3 cellular contexts compared by ENCODE assay signal in the genomic region with DNA sequence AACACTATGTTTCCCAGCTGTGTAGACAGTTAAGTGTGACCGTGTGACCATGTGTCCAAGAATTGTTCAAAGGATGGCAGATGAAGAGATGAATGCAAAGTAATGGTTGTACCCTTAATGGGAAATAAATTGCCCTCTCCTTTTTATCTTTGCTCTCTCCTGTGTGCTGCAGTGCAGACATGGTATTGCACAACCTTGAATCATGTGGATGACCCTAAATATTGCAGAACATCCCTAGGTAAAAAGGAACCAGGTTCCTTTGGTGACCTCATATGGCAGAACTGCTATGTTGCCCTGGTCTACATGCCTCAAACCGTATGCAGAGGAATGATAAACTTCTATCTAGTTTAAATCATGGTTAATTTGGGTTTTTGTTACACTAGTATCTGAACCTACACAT.
TF ChIP-seq lines count a peak whose summit lies in the region.

No MANE protein-coding gene starts in this region.

TF ChIP-seq in IMR-90, 13 proteins besides CTCF, POLR2A, EP300 and RAD21:
- no peak for TF ChIP-seq CHD1 (IDR thresholded peaks at IDR 0.05; ENCODE audit: low read depth, low read length)
- TF ChIP-seq FOS (IDR thresholded peaks at IDR 0.05; ENCODE audit: low read depth, low read length), result no peak
- TF ChIP-seq MXI1 (IDR thresholded peaks at IDR 0.05; ENCODE audit: borderline replicate concordance, low read depth, low read length), result no peak
- TF ChIP-seq CEBPB (IDR thresholded peaks at IDR 0.05; ENCODE audit: low read depth, low read length), result peak; percentile 54
- no peak for TF ChIP-seq RFX5 (IDR thresholded peaks at IDR 0.05; ENCODE audit: low read depth, low read length)
- TF ChIP-seq, protein P1, sequence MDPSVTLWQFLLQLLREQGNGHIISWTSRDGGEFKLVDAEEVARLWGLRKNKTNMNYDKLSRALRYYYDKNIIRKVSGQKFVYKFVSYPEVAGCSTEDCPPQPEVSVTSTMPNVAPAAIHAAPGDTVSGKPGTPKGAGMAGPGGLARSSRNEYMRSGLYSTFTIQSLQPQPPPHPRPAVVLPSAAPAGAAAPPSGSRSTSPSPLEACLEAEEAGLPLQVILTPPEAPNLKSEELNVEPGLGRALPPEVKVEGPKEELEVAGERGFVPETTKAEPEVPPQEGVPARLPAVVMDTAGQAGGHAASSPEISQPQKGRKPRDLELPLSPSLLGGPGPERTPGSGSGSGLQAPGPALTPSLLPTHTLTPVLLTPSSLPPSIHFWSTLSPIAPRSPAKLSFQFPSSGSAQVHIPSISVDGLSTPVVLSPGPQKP (IDR thresholded peaks at IDR 0.05; ENCODE audit: borderline replicate concordance, low read depth, low read length), result no peak

TF ChIP-seq in H1, 55 proteins besides CTCF, POLR2A, EP300 and RAD21:
- TF ChIP-seq, protein P2, sequence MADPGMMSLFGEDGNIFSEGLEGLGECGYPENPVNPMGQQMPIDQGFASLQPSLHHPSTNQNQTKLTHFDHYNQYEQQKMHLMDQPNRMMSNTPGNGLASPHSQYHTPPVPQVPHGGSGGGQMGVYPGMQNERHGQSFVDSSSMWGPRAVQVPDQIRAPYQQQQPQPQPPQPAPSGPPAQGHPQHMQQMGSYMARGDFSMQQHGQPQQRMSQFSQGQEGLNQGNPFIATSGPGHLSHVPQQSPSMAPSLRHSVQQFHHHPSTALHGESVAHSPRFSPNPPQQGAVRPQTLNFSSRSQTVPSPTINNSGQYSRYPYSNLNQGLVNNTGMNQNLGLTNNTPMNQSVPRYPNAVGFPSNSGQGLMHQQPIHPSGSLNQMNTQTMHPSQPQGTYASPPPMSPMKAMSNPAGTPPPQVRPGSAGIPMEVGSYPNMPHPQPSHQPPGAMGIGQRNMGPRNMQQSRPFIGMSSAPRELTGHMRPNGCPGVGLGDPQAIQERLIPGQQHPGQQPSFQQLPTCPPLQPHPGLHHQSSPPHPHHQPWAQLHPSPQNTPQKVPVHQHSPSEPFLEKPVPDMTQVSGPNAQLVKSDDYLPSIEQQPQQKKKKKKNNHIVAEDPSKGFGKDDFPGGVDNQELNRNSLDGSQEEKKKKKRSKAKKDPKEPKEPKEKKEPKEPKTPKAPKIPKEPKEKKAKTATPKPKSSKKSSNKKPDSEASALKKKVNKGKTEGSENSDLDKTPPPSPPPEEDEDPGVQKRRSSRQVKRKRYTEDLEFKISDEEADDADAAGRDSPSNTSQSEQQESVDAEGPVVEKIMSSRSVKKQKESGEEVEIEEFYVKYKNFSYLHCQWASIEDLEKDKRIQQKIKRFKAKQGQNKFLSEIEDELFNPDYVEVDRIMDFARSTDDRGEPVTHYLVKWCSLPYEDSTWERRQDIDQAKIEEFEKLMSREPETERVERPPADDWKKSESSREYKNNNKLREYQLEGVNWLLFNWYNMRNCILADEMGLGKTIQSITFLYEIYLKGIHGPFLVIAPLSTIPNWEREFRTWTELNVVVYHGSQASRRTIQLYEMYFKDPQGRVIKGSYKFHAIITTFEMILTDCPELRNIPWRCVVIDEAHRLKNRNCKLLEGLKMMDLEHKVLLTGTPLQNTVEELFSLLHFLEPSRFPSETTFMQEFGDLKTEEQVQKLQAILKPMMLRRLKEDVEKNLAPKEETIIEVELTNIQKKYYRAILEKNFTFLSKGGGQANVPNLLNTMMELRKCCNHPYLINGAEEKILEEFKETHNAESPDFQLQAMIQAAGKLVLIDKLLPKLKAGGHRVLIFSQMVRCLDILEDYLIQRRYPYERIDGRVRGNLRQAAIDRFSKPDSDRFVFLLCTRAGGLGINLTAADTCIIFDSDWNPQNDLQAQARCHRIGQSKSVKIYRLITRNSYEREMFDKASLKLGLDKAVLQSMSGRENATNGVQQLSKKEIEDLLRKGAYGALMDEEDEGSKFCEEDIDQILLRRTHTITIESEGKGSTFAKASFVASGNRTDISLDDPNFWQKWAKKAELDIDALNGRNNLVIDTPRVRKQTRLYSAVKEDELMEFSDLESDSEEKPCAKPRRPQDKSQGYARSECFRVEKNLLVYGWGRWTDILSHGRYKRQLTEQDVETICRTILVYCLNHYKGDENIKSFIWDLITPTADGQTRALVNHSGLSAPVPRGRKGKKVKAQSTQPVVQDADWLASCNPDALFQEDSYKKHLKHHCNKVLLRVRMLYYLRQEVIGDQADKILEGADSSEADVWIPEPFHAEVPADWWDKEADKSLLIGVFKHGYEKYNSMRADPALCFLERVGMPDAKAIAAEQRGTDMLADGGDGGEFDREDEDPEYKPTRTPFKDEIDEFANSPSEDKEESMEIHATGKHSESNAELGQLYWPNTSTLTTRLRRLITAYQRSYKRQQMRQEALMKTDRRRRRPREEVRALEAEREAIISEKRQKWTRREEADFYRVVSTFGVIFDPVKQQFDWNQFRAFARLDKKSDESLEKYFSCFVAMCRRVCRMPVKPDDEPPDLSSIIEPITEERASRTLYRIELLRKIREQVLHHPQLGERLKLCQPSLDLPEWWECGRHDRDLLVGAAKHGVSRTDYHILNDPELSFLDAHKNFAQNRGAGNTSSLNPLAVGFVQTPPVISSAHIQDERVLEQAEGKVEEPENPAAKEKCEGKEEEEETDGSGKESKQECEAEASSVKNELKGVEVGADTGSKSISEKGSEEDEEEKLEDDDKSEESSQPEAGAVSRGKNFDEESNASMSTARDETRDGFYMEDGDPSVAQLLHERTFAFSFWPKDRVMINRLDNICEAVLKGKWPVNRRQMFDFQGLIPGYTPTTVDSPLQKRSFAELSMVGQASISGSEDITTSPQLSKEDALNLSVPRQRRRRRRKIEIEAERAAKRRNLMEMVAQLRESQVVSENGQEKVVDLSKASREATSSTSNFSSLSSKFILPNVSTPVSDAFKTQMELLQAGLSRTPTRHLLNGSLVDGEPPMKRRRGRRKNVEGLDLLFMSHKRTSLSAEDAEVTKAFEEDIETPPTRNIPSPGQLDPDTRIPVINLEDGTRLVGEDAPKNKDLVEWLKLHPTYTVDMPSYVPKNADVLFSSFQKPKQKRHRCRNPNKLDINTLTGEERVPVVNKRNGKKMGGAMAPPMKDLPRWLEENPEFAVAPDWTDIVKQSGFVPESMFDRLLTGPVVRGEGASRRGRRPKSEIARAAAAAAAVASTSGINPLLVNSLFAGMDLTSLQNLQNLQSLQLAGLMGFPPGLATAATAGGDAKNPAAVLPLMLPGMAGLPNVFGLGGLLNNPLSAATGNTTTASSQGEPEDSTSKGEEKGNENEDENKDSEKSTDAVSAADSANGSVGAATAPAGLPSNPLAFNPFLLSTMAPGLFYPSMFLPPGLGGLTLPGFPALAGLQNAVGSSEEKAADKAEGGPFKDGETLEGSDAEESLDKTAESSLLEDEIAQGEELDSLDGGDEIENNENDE (IDR thresholded peaks at IDR 0.05; ENCODE audit: insufficient replicate concordance, low read length), result no peak
- TF ChIP-seq RBBP5 (IDR thresholded peaks at IDR 0.05; ENCODE audit: borderline replicate concordance, low read depth, low read length) (no peak), YY1 (IDR thresholded peaks at IDR 0.05; ENCODE audit: low read depth, low read length) (no peak), CEBPB (IDR thresholded peaks at IDR 0.05; ENCODE audit: low read depth, low read length) (peak; percentile 30; the same call in 1 of the 2 replicates)
TF ChIP-seq in H1: peak in this region for 1.

TF ChIP-seq in HepG2, 621 proteins besides CTCF, POLR2A, EP300 and RAD21:
- TF ChIP-seq NCOA5 (CRISPR knock-in tag; IDR thresholded peaks at IDR 0.05), result no peak
- TF ChIP-seq GLI4 (CRISPR knock-in tag; IDR thresholded peaks at IDR 0.05; ENCODE audit: borderline replicate concordance), result no peak
- TF ChIP-seq CEBPB (IDR thresholded peaks at IDR 0.05; ENCODE audit: borderline replicate concordance, low read depth, low read length), result peak; percentile 64
- no peak for TF ChIP-seq KDM3A (CRISPR knock-in tag; IDR thresholded peaks at IDR 0.05; ENCODE audit: low read depth)
- TF ChIP-seq CEBPZ (IDR thresholded peaks at IDR 0.05; ENCODE audit: low read length), result no peak
- TF ChIP-seq ARID5B (CRISPR knock-in tag; IDR thresholded peaks at IDR 0.05), result no peak
